Comparison of ENCODE assay signal across 8 cellular contexts in genomic region chr1:77683142-77683835, GRCh38. TPM values are rescaled to one million over a fixed set of nuclear protein-coding genes. Genes with fewer than 3 reads are reported as not detected.
DNase-seq lines count a peak whose midpoint lies in the region; ATAC-seq, FAIRE-seq and TF ChIP-seq lines count a peak whose summit lies in the region.

No MANE protein-coding gene starts in this region.

- H3K4me3 Mint-ChIP-seq in activated B cell treated with CpG ODN at 0.5 μM for 24 hours, result peak overlapping the region; percentile 91

- no peaks in the 10 kb centered on the region for H3K9me3 Mint-ChIP-seq in activated B cell treated with CpG ODN at 0.5 μM for 24 hours

- peaks cover 15% of the 10 kb centered on the region for H3K36me3 Mint-ChIP-seq in activated B cell treated with CpG ODN at 0.5 μM for 24 hours (ENCODE audit: low read depth)

- dilution Hi-C loops in keratinocyte (cut with MboI; ENCODE audit: extremely low pct_ligation_motif_present, low sequenced_read_pairs), result no loop called here

- no peaks in the 10 kb centered on the region for H3K27me3 Mint-ChIP-seq in activated B cell treated with CpG ODN at 0.5 μM for 24 hours

- ATAC-seq in GM19023 (IDR thresholded peaks at IDR 0.05; ENCODE audit: unreplicated experiment) (peak; percentile 75), HG03196 (IDR thresholded peaks at IDR 0.05; ENCODE audit: unreplicated experiment) (peak; percentile 86), activated B cell treated with CpG ODN at 0.5 μM for 24 hours (ENCODE audit: low read depth) (peak; percentile 79)

- peak overlapping the region; percentile 89 for H3K4me3 ChIP-seq in AG10803 (ENCODE audit: low read length)
- H3K4me3 ChIP-seq in keratinocyte (ENCODE audit: control insufficient read depth in 2 of 3, extremely low read depth in 1 of 3, insufficient read depth in 2 of 3, low read depth in 1 of 3, low read length in 3 of 3), result peak overlapping the region; percentile 63 to 99 (median 69)

- POLR2A ChIA-PET in activated B cell treated with CpG ODN at 0.5 μM for 24 hours (lab: Charles Lee), result interaction anchor here (0.5 to 2.8 kb wide), 23 partner anchors 9 to 1897 kb away, joined by 3 to 33 read pairs (median 5); partner anchors contain the start of genes DNAJB4, FUBP1, MIGA1 and PIGK

- H3K27ac ChIP-seq in caudate nucleus (ENCODE audit: low read depth, low read length) (peak overlapping the region; percentile 99), keratinocyte (ENCODE audit: control insufficient read depth, insufficient read depth, low read length) (peak overlapping the region; percentile 96)

- CTCF ChIA-PET in activated B cell treated with CpG ODN at 0.5 μM for 24 hours (lab: Charles Lee), result interaction anchor here (1.7 kb wide), 1 partner anchor 28 kb away, joined by 4 read pairs; no protein-coding TSS in a partner anchor

- H3K27ac Mint-ChIP-seq in activated B cell treated with CpG ODN at 0.5 μM for 24 hours, result peak overlapping the region; percentile 96

- intact Hi-C loops in activated B cell treated with CpG ODN at 0.5 μM for 24 hours (cut with micrococcal nuclease), result loop anchor here (1.0 to 10.0 kb wide), 11 partner anchors 96 to 1959 kb away; partner anchors contain the start of genes ACADM, DNAJB4, FUBP1 and MIGA1

- H3K4me2 ChIP-seq in keratinocyte (ENCODE audit: control insufficient read depth, extremely low read depth, insufficient read depth, low read depth, low read length), result peak overlapping the region; percentile 71

- H3K9ac ChIP-seq in keratinocyte (ENCODE audit: control insufficient read depth, extremely low read depth, insufficient read depth, low read length), result peak overlapping the region; percentile 91

- H2AFZ ChIP-seq in keratinocyte (ENCODE audit: control insufficient read depth, low read length), result peak overlapping the region; percentile 87

- peaks cover 40% of the 10 kb centered on the region for H3K4me1 Mint-ChIP-seq in activated B cell treated with CpG ODN at 0.5 μM for 24 hours

- H3K9me1 ChIP-seq in keratinocyte (ENCODE audit: control insufficient read depth, extremely low read depth, insufficient read depth, low read length), result no peaks in the 10 kb centered on the region

- DNase-seq in AG10803 (ENCODE audit: low read depth) (peak; percentile 94), NCI-H2227 treated with DMSO at 0.1 percent for 48 hours (lab: John Stamatoyannopoulos, UW) (peak; percentile 88), activated B cell treated with CpG ODN at 0.5 μM for 24 hours (peak; percentile 90), caudate nucleus (lab: John Stamatoyannopoulos, UW) (peak in 60 of 61 donors; percentile 50 to 95 (median 88)), keratinocyte (ENCODE audit: low read depth, low spot score) (peak; percentile 44)
- peak; percentile 78 to 90 (median 89) for DNase-seq in stimulated activated CD4-positive, alpha-beta T cell treated with anti-CD3 and anti-CD28 coated beads, Interleukin-12 subunit alpha, Interleukin-12 subunit beta, amount 100 ng/mL, for 48 hours (ENCODE audit: low read depth in 2 of 3, low spot score in 1 of 3)

- H3K79me2 ChIP-seq in keratinocyte (ENCODE audit: control insufficient read depth, insufficient read depth, low read length), result peaks cover 41% of the 10 kb centered on the region

- no peaks in the 10 kb centered on the region for H3K9me3 ChIP-seq in keratinocyte (ENCODE audit: control insufficient read depth, low read depth, low read length)

- peak; percentile 58 for TF ChIP-seq CTCF in AG10803 (conservative IDR thresholded peaks at IDR 0.05; ENCODE audit: low read length)
- peak; percentile 71 for TF ChIP-seq CTCF in activated B cell treated with CpG ODN at 0.5 μM for 24 hours (IDR thresholded peaks at IDR 0.05)
- peak; percentile 63 to 87 (median 68) for TF ChIP-seq CTCF in keratinocyte (optimal IDR thresholded peaks at IDR 0.05 in 1 of 3, IDR thresholded peaks at IDR 0.05 in 1 of 3, conservative IDR thresholded peaks at IDR 0.05 in 1 of 3; ENCODE audit: extremely low read depth in 1 of 3, insufficient read depth in 2 of 3, low read length in 3 of 3)

- FAIRE-seq in keratinocyte (lab: Jason Lieb, UNC), result no peak

- no peaks in the 10 kb centered on the region for H3K27me3 ChIP-seq in keratinocyte (ENCODE audit: control insufficient read depth, extremely low read depth, insufficient read depth, low read length)

- H3K36me3 ChIP-seq in keratinocyte (ENCODE audit: control insufficient read depth in 2 of 2, extremely low read depth in 1 of 2, insufficient read depth in 2 of 2, low read length in 2 of 2), result no peaks in the 10 kb centered on the region

- H3K4me1 ChIP-seq in keratinocyte (ENCODE audit: control insufficient read depth, extremely low read depth, insufficient read depth, low read length), result peaks cover 20% of the 10 kb centered on the region

- peaks cover 4% of the 10 kb centered on the region for H4K20me1 ChIP-seq in keratinocyte (ENCODE audit: control insufficient read depth, extremely low read depth, insufficient read depth, low read length)

RNA-seq across cellular contexts. Expression of gene ZZZ3, which starts 0.8 kb away (rescaled TPM):
- total RNA-seq in activated B cell treated with CpG ODN at 0.5 μM for 24 hours, result 49.1 and 61.4 TPM in 2 replicates
- polyA plus RNA-seq in keratinocyte, result 19.0 to 30.6 TPM (median 21.3 TPM) in 3 replicates
- polyA plus RNA-seq in keratinocyte (2011; ENCODE audit: low read depth), result 35.5 TPM
- polyA plus RNA-seq in keratinocyte (2011; cell fraction: cytosol; rRNA removed), result 13.2 and 25.2 TPM in 2 replicates
- 24.3 and 30.0 TPM in 2 replicates for polyA plus RNA-seq in keratinocyte (2011; cell fraction: nucleus; rRNA removed)
- polyA plus RNA-seq in keratinocyte (2012; ENCODE audit: low replicate concordance), result 15.5 and 21.7 TPM in 2 replicates
- polyA minus RNA-seq in keratinocyte, result 7.7 to 53.2 TPM (median 20.2 TPM) in 3 replicates
- polyA minus RNA-seq in keratinocyte (2011; cell fraction: cytosol; rRNA and poly(A)+ RNA removed), result 33.0 TPM
- polyA minus RNA-seq in keratinocyte (2011; cell fraction: nucleus; rRNA and poly(A)+ RNA removed), result 37.9 and 82.5 TPM in 2 replicates

Comparison
In these comparisons a context has a peak if more than half of its experiments do, and no peak if none do; other contexts are left out.
1. Peak in every context shown above with its lines: DNase-seq, ATAC-seq, H3K4me3 ChIP-seq and H3K27ac ChIP-seq.
2. DNase-seq: peak in every context shown above with its lines; median percentile 94 in AG10803; 90 in activated B cell treated with CpG ODN at 0.5 μM for 24 hours; 89 in stimulated activated CD4-positive, alpha-beta T cell treated with anti-CD3 and anti-CD28 coated beads, Interleukin-12 subunit alpha, Interleukin-12 subunit beta, amount 100 ng/mL, for 48 hours; 88 in NCI-H2227 treated with DMSO at 0.1 percent for 48 hours; 88 in caudate nucleus; 44 in keratinocyte.